ENCODE assay signal across 8 cellular contexts in the genomic region with DNA sequence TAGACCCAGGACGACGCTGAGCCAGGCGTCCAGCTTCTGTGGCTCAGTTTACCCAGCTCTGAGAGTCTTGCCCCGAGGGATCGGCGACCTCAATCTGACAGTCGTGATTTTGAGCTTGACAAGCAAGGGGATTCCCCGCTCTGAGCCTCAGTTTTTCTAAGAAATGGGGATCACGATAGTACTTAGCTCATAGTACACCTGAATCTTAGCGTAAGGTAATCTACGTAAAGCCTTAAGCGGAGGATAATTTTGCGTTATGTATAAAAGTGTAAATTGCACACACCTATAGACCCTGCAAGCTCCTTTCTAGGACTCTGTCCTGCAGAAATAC. TPM values are rescaled to one million over a fixed set of nuclear protein-coding genes. Genes with fewer than 3 reads are reported as not detected.
DNase-seq lines count a peak whose midpoint lies in the region; ATAC-seq and TF ChIP-seq lines count a peak whose summit lies in the region.

No MANE protein-coding gene starts in this region.

- no peaks in the 10 kb centered on the region for H3K9me3 ChIP-seq in DND-41 (ENCODE audit: insufficient read depth, low read length, severe bottlenecking)
- H3K9me3 ChIP-seq in neuronal stem cell (replicated peaks in 1 of 2; ENCODE audit: control insufficient read depth in 2 of 2, insufficient read depth in 1 of 2, low read depth in 1 of 2, low read length in 2 of 2) = no peaks in the 10 kb centered on the region

- no peaks in the 10 kb centered on the region for H3K9me3 Mint-ChIP-seq in dendritic cell treated with granulocyte-macrophage colony-stimulating factor and Interleukin-4, amounts not matched to agents 40 ng/mL and 50 ng/mL, for 4 days

- H3K27ac ChIP-seq in DND-41 (ENCODE audit: low read length) (peak overlapping the region; percentile 70), HL-60 (replicated peaks) (peak overlapping the region; percentile 39), neuronal stem cell (replicated peaks; ENCODE audit: low read length) (no peak overlapping the region)

- H3K9ac ChIP-seq in DND-41 (ENCODE audit: low read depth, low read length) (peak overlapping the region; percentile 57), neuronal stem cell (ENCODE audit: low read depth, low read length, poor library complexity) (peak overlapping the region; percentile 87)

- H3K18ac ChIP-seq in neuronal stem cell (ENCODE audit: low read length) = peak overlapping the region; percentile 90

- peaks cover 32% of the 10 kb centered on the region for H3K79me2 ChIP-seq in DND-41 (ENCODE audit: insufficient read depth, low read length)

- H3K4me1 Mint-ChIP-seq in dendritic cell treated with granulocyte-macrophage colony-stimulating factor and Interleukin-4, amounts not matched to agents 40 ng/mL and 50 ng/mL, for 4 days (ENCODE audit: low read depth) = peaks cover 40% of the 10 kb centered on the region

- H3K14ac ChIP-seq in neuronal stem cell (ENCODE audit: low read length) = no peak overlapping the region

- no peaks in the 10 kb centered on the region for H3K27me3 Mint-ChIP-seq in dendritic cell treated with granulocyte-macrophage colony-stimulating factor and Interleukin-4, amounts not matched to agents 40 ng/mL and 50 ng/mL, for 4 days

- H2AFZ ChIP-seq in DND-41 (ENCODE audit: low read depth, low read length) (peak overlapping the region; percentile 71), neuronal stem cell (ENCODE audit: low read length) (peak overlapping the region; percentile 79)

- H2BK120ac ChIP-seq in neuronal stem cell (ENCODE audit: low read depth, low read length) = no peak overlapping the region

- H3K79me1 ChIP-seq in neuronal stem cell (ENCODE audit: low read depth, low read length) = peaks cover 2% of the 10 kb centered on the region

- intact Hi-C loops in dendritic cell treated with granulocyte-macrophage colony-stimulating factor and Interleukin-4, amounts not matched to agents 40 ng/mL and 50 ng/mL, for 4 days (cut with micrococcal nuclease) = no loop called here

- H3K4me3 Mint-ChIP-seq in dendritic cell treated with granulocyte-macrophage colony-stimulating factor and Interleukin-4, amounts not matched to agents 40 ng/mL and 50 ng/mL, for 4 days = peak overlapping the region; percentile 89

- no peak for ATAC-seq in DND-41 (ENCODE audit: insufficient read depth, low read depth)
- no peak for ATAC-seq in HG03097 (IDR thresholded peaks at IDR 0.05; ENCODE audit: low FRiP score, unreplicated experiment)
- no peak for ATAC-seq in GM21381 (IDR thresholded peaks at IDR 0.05; ENCODE audit: unreplicated experiment)

- H3K4me2 ChIP-seq in DND-41 (ENCODE audit: insufficient read depth, low read length) = peak overlapping the region; percentile 97
- peak overlapping the region; percentile 85 for H3K4me2 ChIP-seq in neuronal stem cell (ENCODE audit: insufficient read depth, low read length, poor library complexity, severe bottlenecking)

- H4K91ac ChIP-seq in neuronal stem cell (ENCODE audit: low read depth, low read length, poor library complexity) = no peak overlapping the region

- no peak overlapping the region for H3K23ac ChIP-seq in neuronal stem cell (ENCODE audit: low read depth, low read length, poor library complexity)

- no peak overlapping the region for H2BK5ac ChIP-seq in neuronal stem cell (ENCODE audit: low read length)

- H3K4ac ChIP-seq in neuronal stem cell (ENCODE audit: low read length) = no peak overlapping the region

- H2AK5ac ChIP-seq in neuronal stem cell (ENCODE audit: low read depth, low read length) = no peak overlapping the region

- WGBS in neuronal stem cell (ENCODE audit: extremely low coverage in 2 of 2, insufficient read length in 2 of 2, insufficient replicate concordance in 1 of 2), 2 donors = no CpG with 5 or more reads among the region's 13 CpGs

- H3K4me3 ChIP-seq in DND-41 (ENCODE audit: low read depth in 1 of 2, low read length in 2 of 2) = peak overlapping the region; percentile 41 to 99
- peak overlapping the region; percentile 73 for H3K4me3 ChIP-seq in HL-60 (replicated peaks; ENCODE audit: insufficient read depth, low read length)
- peak overlapping the region; percentile 91 to 92 for H3K4me3 ChIP-seq in neuronal stem cell (ENCODE audit: low read length in 2 of 2)

- TF ChIP-seq CTCF in DND-41 (IDR thresholded peaks at IDR 0.05; ENCODE audit: borderline replicate concordance, extremely low read depth, low read length, poor library complexity, severe bottlenecking) (no peak), HL-60 (IDR thresholded peaks at IDR 0.05; ENCODE audit: insufficient read depth, low read length) (no peak)

- no peak overlapping the region for H4K8ac ChIP-seq in neuronal stem cell (ENCODE audit: low read depth, low read length)

- 0 out of 2 replicates have a peak, but pooled peaks cover 3% of the 10 kb centered on the region for H4K20me1 ChIP-seq in DND-41 (ENCODE audit: insufficient read depth, low read length)

- peaks cover 74% of the 10 kb centered on the region for H3K36me3 Mint-ChIP-seq in dendritic cell treated with granulocyte-macrophage colony-stimulating factor and Interleukin-4, amounts not matched to agents 40 ng/mL and 50 ng/mL, for 4 days (ENCODE audit: low read depth)

- H3K27me3 ChIP-seq in DND-41 (ENCODE audit: insufficient read depth, low read length, poor library complexity) (no peaks in the 10 kb centered on the region), HL-60 (ENCODE audit: insufficient read depth, poor library complexity, severe bottlenecking) (no peaks in the 10 kb centered on the region), neuronal stem cell (ENCODE audit: control insufficient read depth in 3 of 3, insufficient read depth in 3 of 3, low read depth in 1 of 3, low read length in 3 of 3) (no peaks in the 10 kb centered on the region)

- H3K4me1 ChIP-seq in DND-41 (ENCODE audit: insufficient read depth, low read length) = peaks cover 37% of the 10 kb centered on the region
- peaks cover 13 to 15% of the 10 kb centered on the region in 2 donors for H3K4me1 ChIP-seq in neuronal stem cell (ENCODE audit: control insufficient read depth in 2 of 2, insufficient read depth in 1 of 2, low read depth in 1 of 2, low read length in 2 of 2)

- DNase-seq in DND-41 (no peak), HL-60 (ENCODE audit: low read depth in 1 of 2, low spot score in 1 of 2) (no peak), neuronal stem cell (ENCODE audit: low spot score) (no peak), NOMO-1 treated with dmso at 0.1 percent for 144 hours (lab: John Stamatoyannopoulos, UW; ENCODE audit: unreplicated experiment) (no peak), NCI-H187 treated with DMSO at 0.1 percent for 48 hours (lab: John Stamatoyannopoulos, UW) (no peak)

- no peak overlapping the region for H2BK15ac ChIP-seq in neuronal stem cell (ENCODE audit: low read length)

- H3K27ac Mint-ChIP-seq in dendritic cell treated with granulocyte-macrophage colony-stimulating factor and Interleukin-4, amounts not matched to agents 40 ng/mL and 50 ng/mL, for 4 days = peak overlapping the region; percentile 89

- no peak overlapping the region for H2BK12ac ChIP-seq in neuronal stem cell (ENCODE audit: low read length)

- H3K36me3 ChIP-seq in DND-41 (ENCODE audit: insufficient read depth, low read length) = peaks cover 58% of the 10 kb centered on the region
- H3K36me3 ChIP-seq in neuronal stem cell (replicated peaks in 1 of 2; ENCODE audit: control insufficient read depth in 2 of 2, insufficient read depth in 2 of 2, low read length in 2 of 2) = peaks cover 30 to 77% of the 10 kb centered on the region in 2 donors

RNA-seq across cellular contexts. Expression of a gene that starts 0.3 kb away (rescaled TPM):
- polyA plus RNA-seq in neuronal stem cell (2013, experiment 1 of 2) = 25.4 TPM
- 26.4 TPM for polyA plus RNA-seq in neuronal stem cell (2013, experiment 2 of 2)

RNA-seq across cellular contexts. Expression of a gene that starts 0.6 kb away (rescaled TPM):
- polyA plus RNA-seq in neuronal stem cell (2013, experiment 1 of 2) = 27.4 TPM
- 27.9 TPM for polyA plus RNA-seq in neuronal stem cell (2013, experiment 2 of 2)
